ENCODE assay signal across 28 cellular contexts in the genomic region with DNA sequence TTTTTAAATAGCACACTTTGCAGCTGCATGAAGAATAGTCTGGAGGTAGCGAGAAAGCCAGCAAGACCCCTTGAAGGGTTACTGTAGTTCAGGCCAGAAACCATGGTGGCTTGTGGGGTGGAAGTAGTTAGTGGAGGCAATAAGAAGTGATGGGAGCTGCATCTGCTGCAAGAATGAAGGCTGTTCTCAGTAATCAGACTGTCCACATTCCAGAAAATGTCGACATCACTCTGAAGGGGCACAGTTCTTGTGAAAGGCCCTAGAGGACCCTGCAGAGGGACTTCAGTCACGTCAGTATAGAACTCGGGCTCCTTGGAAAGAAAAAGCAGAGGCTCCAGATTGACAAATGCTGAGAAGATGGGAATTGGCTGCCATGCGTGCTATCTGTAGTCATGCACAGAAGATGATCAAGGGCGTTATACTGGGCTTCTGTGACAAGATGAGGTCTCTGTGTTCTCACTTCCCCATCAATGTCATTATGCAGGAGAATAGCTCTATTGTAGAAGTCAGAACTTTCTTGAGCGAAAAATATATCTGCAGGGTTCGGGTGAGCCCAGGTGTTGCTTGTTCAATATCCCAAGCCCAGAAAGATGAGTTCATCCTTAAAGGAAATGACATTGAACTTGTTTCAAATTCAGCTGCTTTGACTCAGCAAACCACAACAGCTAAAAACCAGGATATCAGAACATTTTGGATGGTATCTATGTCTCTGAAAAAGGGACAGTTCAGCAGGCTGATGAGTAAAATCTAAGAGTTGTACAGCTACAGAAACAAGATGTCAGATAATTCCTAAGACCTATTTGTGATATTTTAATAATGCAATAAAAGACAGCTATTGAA.
DNase-seq lines count a peak whose midpoint lies in the region; ATAC-seq, FAIRE-seq and TF ChIP-seq lines count a peak whose summit lies in the region.
"Had no signal": no experiment of that assay in that cellular context is flagged by ENCODE, and none has a peak within 500 bp of the region (broad histone marks: within the 10 kb centered on the region; RNA-seq: fewer than 3 reads in every experiment).

No MANE protein-coding gene starts in this region.

- H3K27me3 Mint-ChIP-seq in dendritic cell treated with granulocyte-macrophage colony-stimulating factor and Interleukin-4, amounts not matched to agents 40 ng/mL and 50 ng/mL, for 4 days: peaks cover 8% of the 10 kb centered on the region
- H3K27me3 Mint-ChIP-seq in activated naive CD8-positive, alpha-beta T cell treated with anti-CD3 and anti-CD28 coated beads, Interleukin-2, amount 50 U/mL, for 24 hours: no peaks in the 10 kb centered on the region
- H3K27me3 Mint-ChIP-seq: activated CD4-positive, alpha-beta T cell treated with anti-CD3 and anti-CD28 coated beads, Interleukin-2, amount 10 ng/mL, durations not matched to agents 24 days and 14 days; activated naive CD4-positive, alpha-beta T cell treated with anti-CD3 and anti-CD28 coated beads, Interleukin-2, amount 50 U/mL, for 24 hours had no signal

- no peak overlapping the region for H3K4me2 ChIP-seq in PC-3 (ENCODE audit: low read length)
- H3K4me2 ChIP-seq in osteoblast (ENCODE audit: insufficient read depth, low read length): no peak overlapping the region

- H3K27ac ChIP-seq in PC-3 (ENCODE audit: low read length): no peak overlapping the region
- H3K27ac ChIP-seq in osteoblast (ENCODE audit: low read depth, low read length): peak overlapping the region; percentile 28
- H3K27ac ChIP-seq in kidney (ENCODE audit: low read depth in 2 of 2, low read length in 2 of 2): no peak overlapping the region
- H3K27ac ChIP-seq: colonic mucosa, SJCRH30, suprapubic skin had no signal

- H3K36me3 Mint-ChIP-seq in dendritic cell treated with granulocyte-macrophage colony-stimulating factor and Interleukin-4, amounts not matched to agents 40 ng/mL and 50 ng/mL, for 4 days (ENCODE audit: low read depth): no peaks in the 10 kb centered on the region
- no peaks in the 10 kb centered on the region for H3K36me3 Mint-ChIP-seq in activated naive CD8-positive, alpha-beta T cell treated with anti-CD3 and anti-CD28 coated beads, Interleukin-2, amount 50 U/mL, for 24 hours (ENCODE audit: low read depth)
- H3K36me3 Mint-ChIP-seq: activated CD8-positive, alpha-beta memory T cell treated with anti-CD3 and anti-CD28 coated beads, Interleukin-2, amount 10 ng/mL, durations not matched to agents 7 days and 5 days; activated naive CD4-positive, alpha-beta T cell treated with anti-CD3 and anti-CD28 coated beads, Interleukin-2, amount 50 U/mL, for 24 hours had no signal

- no peak for TF ChIP-seq CTCF in PC-3 (conservative IDR thresholded peaks at IDR 0.05; ENCODE audit: low read depth, low read length)
- TF ChIP-seq CTCF in osteoblast (IDR thresholded peaks at IDR 0.05; ENCODE audit: extremely low read depth, low read depth, low read length): no peak
- no peak for TF ChIP-seq CTCF in kidney (IDR thresholded peaks at IDR 0.05; ENCODE audit: borderline replicate concordance, extremely low read depth, insufficient read depth)

- TF ChIP-seq POLR2A in GM12891 (IDR thresholded peaks at IDR 0.05; ENCODE audit: low read depth, low read length): no peak

- H3K9ac ChIP-seq in PC-3 (ENCODE audit: low read length) (no peak overlapping the region), kidney (ENCODE audit: low read length in 2 of 2) (no peak overlapping the region)

- no TSS peak for BruUV-seq in PC-3 (replicated peaks; lab: Mats Ljungman, UMichigan)

- H3K9me2 ChIP-seq in PC-3 (replicated peaks; ENCODE audit: low read length): no peaks in the 10 kb centered on the region

- intact Hi-C loops in PC-3 (cut with micrococcal nuclease) (no loop called here), kidney (cut with DNase I) (no loop called here)
- intact Hi-C loops in dendritic cell treated with granulocyte-macrophage colony-stimulating factor and Interleukin-4, amounts not matched to agents 40 ng/mL and 50 ng/mL, for 4 days (cut with micrococcal nuclease): loop anchor here (5.0 kb wide), 1 partner anchor 34 kb away; no protein-coding TSS in a partner anchor

- H2AFZ ChIP-seq in PC-3 (ENCODE audit: low read length) (no peak overlapping the region), osteoblast (ENCODE audit: low read length) (no peak overlapping the region)

- ATAC-seq in PC-3: no peak
- ATAC-seq in activated naive CD8-positive, alpha-beta T cell treated with anti-CD3 and anti-CD28 coated beads, Interleukin-2, amount 50 U/mL, for 24 hours: no peak
- ATAC-seq: activated CD8-positive, alpha-beta memory T cell treated with anti-CD3 and anti-CD28 coated beads, Interleukin-2, amount 10 ng/mL, durations not matched to agents 7 days and 5 days; left ventricle myocardium superior; sciatic nerve had no signal

- CTCF ChIA-PET in PC-3 (lab: Charles Lee): no interaction called here

- H3K9me3 ChIP-seq in PC-3 (ENCODE audit: low read length): no peaks in the 10 kb centered on the region
- H3K9me3 ChIP-seq in osteoblast (ENCODE audit: low read depth, low read length): no peaks in the 10 kb centered on the region
- H3K9me3 ChIP-seq in kidney (ENCODE audit: control insufficient read depth in 1 of 2, low read length in 2 of 2): no peaks in the 10 kb centered on the region
- H3K9me3 ChIP-seq: ascending aorta, colonic mucosa, SJCRH30, suprapubic skin had no signal

- H3K79me2 ChIP-seq in PC-3 (ENCODE audit: low read length): no peaks in the 10 kb centered on the region
- peaks cover 6% of the 10 kb centered on the region for H3K79me2 ChIP-seq in osteoblast (ENCODE audit: insufficient read depth, low read length)

- H3K27ac Mint-ChIP-seq in dendritic cell treated with granulocyte-macrophage colony-stimulating factor and Interleukin-4, amounts not matched to agents 40 ng/mL and 50 ng/mL, for 4 days: peak overlapping the region; percentile 55
- H3K27ac Mint-ChIP-seq in activated naive CD8-positive, alpha-beta T cell treated with anti-CD3 and anti-CD28 coated beads, Interleukin-2, amount 50 U/mL, for 24 hours: no peak overlapping the region
- H3K27ac Mint-ChIP-seq: activated CD4-positive, alpha-beta T cell treated with anti-CD3 and anti-CD28 coated beads, Interleukin-2, amount 10 ng/mL, durations not matched to agents 24 days and 14 days; activated CD8-positive, alpha-beta memory T cell treated with anti-CD3 and anti-CD28 coated beads, Interleukin-2, amount 10 ng/mL, durations not matched to agents 7 days and 5 days; activated naive CD4-positive, alpha-beta T cell treated with anti-CD3 and anti-CD28 coated beads, Interleukin-2, amount 50 U/mL, for 24 hours; activated T-helper 1 cell treated with anti-CD3 and anti-CD28 coated beads, Interleukin-12 subunit alpha, Interleukin-12 subunit beta, Interleukin-2, Interleukin-4 antibody, amounts not matched to agents 30 ng/mL and 10 ng/mL and 1 ng/mL, durations not matched to agents 14 hours and 24 hours and 36 hours; CD4-positive, alpha-beta T cell had no signal

- H4K20me1 ChIP-seq in PC-3 (ENCODE audit: low read length): no peaks in the 10 kb centered on the region
- H4K20me1 ChIP-seq in osteoblast (ENCODE audit: insufficient read depth, low read length): peaks cover 10% of the 10 kb centered on the region

- no peak overlapping the region for H3K4me3 Mint-ChIP-seq in dendritic cell treated with granulocyte-macrophage colony-stimulating factor and Interleukin-4, amounts not matched to agents 40 ng/mL and 50 ng/mL, for 4 days
- no peak overlapping the region for H3K4me3 Mint-ChIP-seq in activated naive CD8-positive, alpha-beta T cell treated with anti-CD3 and anti-CD28 coated beads, Interleukin-2, amount 50 U/mL, for 24 hours
- H3K4me3 Mint-ChIP-seq: activated CD4-positive, alpha-beta T cell treated with anti-CD3 and anti-CD28 coated beads, Interleukin-2, amount 10 ng/mL, durations not matched to agents 24 days and 14 days; activated CD8-positive, alpha-beta memory T cell treated with anti-CD3 and anti-CD28 coated beads, Interleukin-2, amount 10 ng/mL, durations not matched to agents 7 days and 5 days; activated naive CD4-positive, alpha-beta T cell treated with anti-CD3 and anti-CD28 coated beads, Interleukin-2, amount 50 U/mL, for 24 hours; activated T-helper 1 cell treated with anti-CD3 and anti-CD28 coated beads, Interleukin-12 subunit alpha, Interleukin-12 subunit beta, Interleukin-2, Interleukin-4 antibody, amounts not matched to agents 30 ng/mL and 10 ng/mL and 1 ng/mL, durations not matched to agents 14 hours and 24 hours and 36 hours; CD4-positive, alpha-beta T cell had no signal

- H3K4me1 Mint-ChIP-seq in dendritic cell treated with granulocyte-macrophage colony-stimulating factor and Interleukin-4, amounts not matched to agents 40 ng/mL and 50 ng/mL, for 4 days (ENCODE audit: low read depth): peaks cover 46% of the 10 kb centered on the region
- peaks cover 5% of the 10 kb centered on the region for H3K4me1 Mint-ChIP-seq in activated naive CD8-positive, alpha-beta T cell treated with anti-CD3 and anti-CD28 coated beads, Interleukin-2, amount 50 U/mL, for 24 hours
- H3K4me1 Mint-ChIP-seq: activated naive CD4-positive, alpha-beta T cell treated with anti-CD3 and anti-CD28 coated beads, Interleukin-2, amount 50 U/mL, for 24 hours had no signal

- H3K36me3 ChIP-seq in PC-3 (ENCODE audit: low read depth, low read length) (no peaks in the 10 kb centered on the region), osteoblast (ENCODE audit: insufficient read depth, low read length) (peaks cover 9% of the 10 kb centered on the region), kidney (ENCODE audit: control insufficient read depth in 1 of 2, insufficient read depth in 2 of 2, low read length in 2 of 2) (no peaks in the 10 kb centered on the region)
- H3K36me3 ChIP-seq: ascending aorta, colonic mucosa, suprapubic skin had no signal

- FAIRE-seq in GM12891 (lab: Jason Lieb, UNC): no peak
- FAIRE-seq in kidney (lab: Jason Lieb, UNC): no peak
- FAIRE-seq: H54 had no signal

- POLR2A ChIA-PET in PC-3 (lab: Charles Lee; ENCODE audit: unreplicated experiment): no interaction called here

- H3K4me3 ChIP-seq in PC-3 (ENCODE audit: low read length) (no peak overlapping the region), osteoblast (ENCODE audit: insufficient read depth, low read length) (no peak overlapping the region), kidney (ENCODE audit: low read length in 2 of 2) (no peak overlapping the region)
- H3K4me3 ChIP-seq: ascending aorta, colonic mucosa, SJCRH30, suprapubic skin had no signal

- peaks cover 10% of the 10 kb centered on the region for H3K4me1 ChIP-seq in PC-3 (ENCODE audit: insufficient read depth, low read length)
- H3K4me1 ChIP-seq in osteoblast (ENCODE audit: insufficient read depth, low read length): peaks cover 43% of the 10 kb centered on the region
- no peaks in the 10 kb centered on the region for H3K4me1 ChIP-seq in kidney (ENCODE audit: control insufficient read depth in 1 of 2, insufficient read depth in 1 of 2, low read depth in 1 of 2, low read length in 2 of 2)
- H3K4me1 ChIP-seq: ascending aorta, colonic mucosa, suprapubic skin had no signal

- no peaks in the 10 kb centered on the region for H3F3A ChIP-seq in PC-3 (ENCODE audit: low read length, unreplicated experiment)

- DNase-seq in GM12891 (ENCODE audit: insufficient read length, low spot score) (no peak), PC-3 (peak; percentile 27), osteoblast (ENCODE audit: insufficient read length, low spot score, missing footprints) (peak; percentile 69), NCI-H2029 (lab: John Stamatoyannopoulos, UW) (no peak), kidney (no peak), T-helper 1 cell (no peak)
- DNase-seq in activated naive CD8-positive, alpha-beta T cell treated with anti-CD3 and anti-CD28 coated beads, Interleukin-2, amount 50 U/mL, for 24 hours: no peak
- DNase-seq: activated CD4-positive, alpha-beta T cell treated with anti-CD3 and anti-CD28 coated beads, Interleukin-2, amount 10 ng/mL, durations not matched to agents 24 days and 14 days; activated CD8-positive, alpha-beta memory T cell treated with anti-CD3 and anti-CD28 coated beads, Interleukin-2, amount 10 ng/mL, durations not matched to agents 7 days and 5 days; CD4-positive, alpha-beta T cell; colonic mucosa; GDM1; head of caudate nucleus; left ventricle myocardium superior; NCI-H1694 treated with DMSO at 0.1 percent for 48 hours; NCI-H2227 treated with DMSO at 0.1 percent for 48 hours; NCI-H82; OCI-M1; posterior cingulate gyrus; SJCRH30; T-helper 2 cell had no signal

- H3K27me3 ChIP-seq in PC-3 (ENCODE audit: low read length): no peaks in the 10 kb centered on the region
- H3K27me3 ChIP-seq in osteoblast (ENCODE audit: insufficient read depth, low read length): no peaks in the 10 kb centered on the region
- H3K27me3 ChIP-seq: ascending aorta, colonic mucosa, SJCRH30, suprapubic skin had no signal

- no peaks in the 10 kb centered on the region for H3K9me3 Mint-ChIP-seq in dendritic cell treated with granulocyte-macrophage colony-stimulating factor and Interleukin-4, amounts not matched to agents 40 ng/mL and 50 ng/mL, for 4 days
- H3K9me3 Mint-ChIP-seq in activated naive CD8-positive, alpha-beta T cell treated with anti-CD3 and anti-CD28 coated beads, Interleukin-2, amount 50 U/mL, for 24 hours: no peaks in the 10 kb centered on the region
- H3K9me3 Mint-ChIP-seq: activated naive CD4-positive, alpha-beta T cell treated with anti-CD3 and anti-CD28 coated beads, Interleukin-2, amount 50 U/mL, for 24 hours; activated T-helper 1 cell treated with anti-CD3 and anti-CD28 coated beads, Interleukin-12 subunit alpha, Interleukin-12 subunit beta, Interleukin-2, Interleukin-4 antibody, amounts not matched to agents 30 ng/mL and 10 ng/mL and 1 ng/mL, durations not matched to agents 14 hours and 24 hours and 36 hours had no signal

Comparison
In these comparisons a context has a peak if more than half of its experiments do, and no peak if none do; other contexts are left out.
1. DNase-seq: peak in PC-3 (single experiment) and osteoblast (single experiment); none in GM12891 (single experiment), NCI-H2029 (single experiment), kidney (single experiment), activated naive CD8-positive, alpha-beta T cell treated with anti-CD3 and anti-CD28 coated beads, Interleukin-2, amount 50 U/mL, for 24 hours (single experiment) and T-helper 1 cell (0 of 5).